In the genomic region with DNA sequence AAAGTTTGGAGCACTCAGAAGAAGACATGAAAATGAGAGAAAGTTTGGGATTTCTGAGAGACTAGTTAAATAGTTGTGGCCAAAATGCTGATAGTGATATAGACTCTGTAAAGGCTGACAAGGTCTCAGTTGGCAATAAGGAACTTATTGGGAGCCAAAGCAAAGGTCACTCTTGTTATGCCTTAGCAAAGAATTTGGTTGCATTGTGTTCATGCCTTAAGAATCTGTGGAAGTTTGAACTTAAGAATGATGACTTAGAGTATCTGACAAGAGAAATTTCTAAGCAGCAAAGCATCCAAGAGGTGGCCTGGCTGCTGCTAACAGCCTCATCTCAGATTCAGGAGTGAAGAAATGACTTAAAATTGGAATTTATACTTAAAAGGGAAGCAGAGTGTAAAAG, we compare ENCODE assay signal across 25 cellular contexts.
"Had no signal": no experiment of that assay in that cellular context is flagged by ENCODE, and none has a peak within 500 bp of the region (broad histone marks: within the 10 kb centered on the region; RNA-seq: fewer than 3 reads in every experiment).

No MANE protein-coding gene starts in this region.

- H3K4me1 Mint-ChIP-seq: activated B cell treated with CpG ODN at 0.5 μM for 24 hours; activated CD4-positive, alpha-beta T cell treated with anti-CD3 and anti-CD28 coated beads, Interleukin-2, amount 10 ng/mL, durations not matched to agents 7 days and 5 days; activated T-helper 17 cell treated with anti-CD3 and anti-CD28 coated beads, Interleukin-2, amount 50 U/mL, for 72 hours; T-helper 17 cell had no signal

- H3K4me3 Mint-ChIP-seq: activated B cell treated with CpG ODN at 0.5 μM for 24 hours; activated CD4-positive, alpha-beta memory T cell treated with anti-CD3 and anti-CD28 coated beads for 36 hours; activated CD4-positive, alpha-beta T cell treated with anti-CD3 and anti-CD28 coated beads, Interleukin-2, amount 10 ng/mL, durations not matched to agents 7 days and 5 days; activated naive CD4-positive, alpha-beta T cell treated with anti-CD3 and anti-CD28 coated beads for 36 hours; activated naive CD8-positive, alpha-beta T cell; activated T-helper 17 cell treated with anti-CD3 and anti-CD28 coated beads, Interleukin-2, amount 50 U/mL, for 72 hours; T-helper 17 cell had no signal

- ATAC-seq: activated T-helper 17 cell treated with anti-CD3 and anti-CD28 coated beads, Interleukin-2, amount 50 U/mL, for 72 hours; K562; T-helper 17 cell had no signal

- H3K27ac Mint-ChIP-seq: activated B cell treated with CpG ODN at 0.5 μM for 24 hours; activated CD4-positive, alpha-beta memory T cell treated with anti-CD3 and anti-CD28 coated beads for 36 hours; activated CD4-positive, alpha-beta T cell treated with anti-CD3 and anti-CD28 coated beads, Interleukin-2, amount 10 ng/mL, durations not matched to agents 7 days and 5 days; activated naive CD4-positive, alpha-beta T cell treated with anti-CD3 and anti-CD28 coated beads for 36 hours; activated naive CD8-positive, alpha-beta T cell; activated T-helper 17 cell treated with anti-CD3 and anti-CD28 coated beads, Interleukin-2, amount 50 U/mL, for 72 hours; T-helper 17 cell had no signal

- H3K27me3 Mint-ChIP-seq: activated B cell treated with CpG ODN at 0.5 μM for 24 hours; activated CD4-positive, alpha-beta memory T cell treated with anti-CD3 and anti-CD28 coated beads for 36 hours; activated CD4-positive, alpha-beta T cell treated with anti-CD3 and anti-CD28 coated beads, Interleukin-2, amount 10 ng/mL, durations not matched to agents 7 days and 5 days; activated naive CD8-positive, alpha-beta T cell; activated T-helper 17 cell treated with anti-CD3 and anti-CD28 coated beads, Interleukin-2, amount 50 U/mL, for 72 hours; T-helper 17 cell had no signal

- H3K4me3 ChIP-seq: K562 had no signal

- DNase-seq: activated B cell treated with CpG ODN at 0.5 μM for 24 hours; activated CD4-positive, alpha-beta memory T cell treated with anti-CD3 and anti-CD28 coated beads for 36 hours; activated CD4-positive, alpha-beta T cell treated with anti-CD3 and anti-CD28 coated beads for 1 hour; activated CD4-positive, alpha-beta T cell treated with anti-CD3 and anti-CD28 coated beads, Interleukin-2, amount 10 ng/mL, durations not matched to agents 7 days and 5 days; activated CD8-positive, alpha-beta memory T cell treated with anti-CD3 and anti-CD28 coated beads for 24 hours; activated gamma-delta T cell; activated naive CD4-positive, alpha-beta T cell treated with anti-CD3 and anti-CD28 coated beads for 36 hours; activated T-cell treated with anti-CD3 and anti-CD28 coated beads for 4 hours; activated T-cell treated with anti-CD3 and anti-CD28 coated beads, Interleukin-2, amount 50 U/mL, for 48 hours; caudate nucleus; Kasumi-1; NCI-H1105 treated with DMSO at 0.1 percent for 48 hours; NCI-H1436 treated with DMSO at 0.1 percent for 48 hours; NCI-H187; NCI-H2081; NCI-H2227 treated with DMSO at 0.1 percent for 48 hours; NCI-H446 treated with DMSO at 0.1 percent for 48 hours; NCI-H524 treated with DMSO at 0.1 percent for 48 hours; NCI-H748 treated with DMSO at 0.1 percent for 48 hours; SIG-M5; T-helper 17 cell; T-helper 9 cell had no signal

- FAIRE-seq: K562 had no signal

- H3K36me3 Mint-ChIP-seq: activated CD4-positive, alpha-beta memory T cell treated with anti-CD3 and anti-CD28 coated beads for 36 hours; activated naive CD8-positive, alpha-beta T cell had no signal
